In genomic region chr1:24865168-24865567, GRCh38 we compare ENCODE assay signal across 28 cellular contexts.
"Had no signal": no experiment of that assay in that cellular context is flagged by ENCODE, and none has a peak within 500 bp of the region (broad histone marks: within the 10 kb centered on the region; RNA-seq: fewer than 3 reads in every experiment).

No MANE protein-coding gene starts in this region.

- H3K4me1 Mint-ChIP-seq: activated CD4-positive, alpha-beta T cell treated with anti-CD3 and anti-CD28 coated beads for 36 hours; activated T-helper 17 cell treated with anti-CD3 and anti-CD28 coated beads, Interleukin-2, amount 50 U/mL, for 72 hours had no signal

- H3K9ac ChIP-seq: parathyroid adenoma had no signal

- H3K27me3 Mint-ChIP-seq: naive thymus-derived CD8-positive, alpha-beta T cell had no signal

- H3K27me3 ChIP-seq: colonic mucosa, upper lobe of left lung had no signal

- H3K27ac Mint-ChIP-seq: activated CD4-positive, alpha-beta T cell treated with anti-CD3 and anti-CD28 coated beads for 36 hours; activated naive CD4-positive, alpha-beta T cell treated with anti-CD3 and anti-CD28 coated beads, Interleukin-2, amount 50 U/mL, for 72 hours; activated T-helper 17 cell treated with anti-CD3 and anti-CD28 coated beads, Interleukin-2, amount 50 U/mL, for 72 hours; stimulated activated effector memory CD8-positive, alpha-beta T cell treated with anti-CD3 and anti-CD28 coated beads, Interleukin-12 subunit alpha, Interleukin-12 subunit beta, amount 100 ng/mL, for 72 hours; stimulated activated naive CD8-positive, alpha-beta T cell treated with anti-CD3 and anti-CD28 coated beads, Interleukin-15, Interleukin-2, amounts not matched to agents 100 ng/mL and 50 ng/mL, for 24 hours; T-cell; T-helper 2 cell treated with Interferon-gamma antibody and Interleukin-4, amounts not matched to agents 5 μg/mL and 100 μg/mL, for 36 hours had no signal

- ATAC-seq: activated CD4-positive, alpha-beta T cell treated with anti-CD3 and anti-CD28 coated beads for 36 hours; activated naive CD4-positive, alpha-beta T cell treated with anti-CD3 and anti-CD28 coated beads, Interleukin-2, amount 50 U/mL, for 72 hours; activated T-cell treated with anti-CD3 and anti-CD28 coated beads, Interleukin-2, amount 50 U/mL, for 4 hours; activated T-helper 17 cell treated with anti-CD3 and anti-CD28 coated beads, Interleukin-2, amount 50 U/mL, for 72 hours; gastrocnemius medialis; left cardiac atrium; naive thymus-derived CD8-positive, alpha-beta T cell; right cardiac atrium; stimulated activated effector memory CD8-positive, alpha-beta T cell treated with anti-CD3 and anti-CD28 coated beads, Interleukin-12 subunit alpha, Interleukin-12 subunit beta, amount 100 ng/mL, for 72 hours; T-cell had no signal

- H3K4me3 ChIP-seq: colonic mucosa, dorsolateral prefrontal cortex, gastrocnemius medialis, thoracic aorta, upper lobe of left lung had no signal

- H3K79me2 ChIP-seq: parathyroid adenoma had no signal

- H3K4me3 Mint-ChIP-seq: activated CD4-positive, alpha-beta T cell treated with anti-CD3 and anti-CD28 coated beads for 36 hours; activated T-cell treated with anti-CD3 and anti-CD28 coated beads, Interleukin-2, amount 50 U/mL, for 4 hours; activated T-helper 17 cell treated with anti-CD3 and anti-CD28 coated beads, Interleukin-2, amount 50 U/mL, for 72 hours; naive thymus-derived CD8-positive, alpha-beta T cell; neural crest cell; stimulated activated effector memory CD8-positive, alpha-beta T cell treated with anti-CD3 and anti-CD28 coated beads, Interleukin-12 subunit alpha, Interleukin-12 subunit beta, amount 100 ng/mL, for 72 hours; stimulated activated naive CD8-positive, alpha-beta T cell treated with anti-CD3 and anti-CD28 coated beads, Interleukin-15, Interleukin-2, amounts not matched to agents 100 ng/mL and 50 ng/mL, for 24 hours; T-cell; T-helper 2 cell treated with Interferon-gamma antibody and Interleukin-4, amounts not matched to agents 5 μg/mL and 100 μg/mL, for 36 hours had no signal

- FAIRE-seq: keratinocyte had no signal

- H3K9me3 Mint-ChIP-seq: activated naive CD4-positive, alpha-beta T cell treated with anti-CD3 and anti-CD28 coated beads, Interleukin-2, amount 50 U/mL, for 72 hours; activated T-cell treated with anti-CD3 and anti-CD28 coated beads, Interleukin-2, amount 50 U/mL, for 4 hours; activated T-helper 17 cell treated with anti-CD3 and anti-CD28 coated beads, Interleukin-2, amount 50 U/mL, for 72 hours; naive thymus-derived CD8-positive, alpha-beta T cell; neural crest cell; stimulated activated effector memory CD8-positive, alpha-beta T cell treated with anti-CD3 and anti-CD28 coated beads, Interleukin-12 subunit alpha, Interleukin-12 subunit beta, amount 100 ng/mL, for 72 hours; stimulated activated naive CD8-positive, alpha-beta T cell treated with anti-CD3 and anti-CD28 coated beads, Interleukin-15, Interleukin-2, amounts not matched to agents 100 ng/mL and 50 ng/mL, for 24 hours; T-cell; T-helper 2 cell treated with Interferon-gamma antibody and Interleukin-4, amounts not matched to agents 5 μg/mL and 100 μg/mL, for 36 hours had no signal

- DNase-seq: activated CD4-positive, alpha-beta T cell treated with anti-CD3 and anti-CD28 coated beads for 36 hours; activated CD4-positive, CD25-positive, alpha-beta regulatory T cell; activated T-cell treated with anti-CD3 and anti-CD28 coated beads, Interleukin-2, amount 50 U/mL, for 4 hours; anterior cingulate cortex; effector memory CD4-positive, alpha-beta T cell; erythroblast; gastrocnemius medialis; glutamatergic neuron; left cardiac atrium; midbrain; naive thymus-derived CD8-positive, alpha-beta T cell; nucleus accumbens; right cardiac atrium; stimulated activated CD4-positive, alpha-beta T cell treated with anti-CD3 and anti-CD28 coated beads, Interleukin-12 subunit alpha, Interleukin-12 subunit beta, amount 100 ng/mL, for 4 hours; stimulated activated CD4-positive, alpha-beta T cell treated with anti-CD3 and anti-CD28 coated beads, Interleukin-4, amount 100 ng/mL, for 1 hour; T-cell had no signal

- H3K4me1 ChIP-seq: gastrocnemius medialis had no signal

- H3K36me3 Mint-ChIP-seq: activated naive CD4-positive, alpha-beta T cell treated with anti-CD3 and anti-CD28 coated beads, Interleukin-2, amount 50 U/mL, for 72 hours; naive thymus-derived CD8-positive, alpha-beta T cell; stimulated activated effector memory CD8-positive, alpha-beta T cell treated with anti-CD3 and anti-CD28 coated beads, Interleukin-12 subunit alpha, Interleukin-12 subunit beta, amount 100 ng/mL, for 72 hours; T-cell had no signal

- H3K36me3 ChIP-seq: colonic mucosa, gastrocnemius medialis, thoracic aorta, upper lobe of left lung had no signal

- H3K27ac ChIP-seq: colonic mucosa, dorsolateral prefrontal cortex, gastrocnemius medialis, parathyroid adenoma, thoracic aorta, upper lobe of left lung had no signal

- H3K9me3 ChIP-seq: colonic mucosa, gastrocnemius medialis, thoracic aorta, upper lobe of left lung had no signal
